1 cellular context compared by ENCODE assay signal in the genomic region with DNA sequence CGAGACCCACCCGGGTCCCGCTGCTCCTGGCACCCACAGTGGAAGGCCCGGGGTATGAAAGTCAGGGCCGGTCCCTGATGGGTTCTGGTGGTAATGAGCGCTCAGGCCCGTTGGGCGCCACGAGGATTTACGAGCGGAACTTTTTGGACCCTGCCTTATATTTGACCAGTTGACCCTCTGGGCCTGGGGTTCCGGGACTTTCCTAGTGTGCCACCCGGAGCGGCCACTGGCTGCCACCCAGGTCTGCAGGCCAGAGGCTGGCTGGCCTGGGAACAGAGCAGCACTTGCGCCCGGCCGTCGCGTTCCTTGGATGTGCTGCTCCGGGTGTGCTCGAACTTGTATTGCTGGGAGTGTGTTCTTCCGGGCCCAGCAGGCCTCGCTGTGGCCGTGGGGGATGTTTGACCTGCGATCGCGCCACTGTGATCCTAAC.
TF ChIP-seq lines count a peak whose summit lies in the region.

No MANE protein-coding gene starts in this region.

TF ChIP-seq in GM12878, 131 proteins besides CTCF, POLR2A, EP300 and RAD21:
- TF ChIP-seq, protein P1, sequence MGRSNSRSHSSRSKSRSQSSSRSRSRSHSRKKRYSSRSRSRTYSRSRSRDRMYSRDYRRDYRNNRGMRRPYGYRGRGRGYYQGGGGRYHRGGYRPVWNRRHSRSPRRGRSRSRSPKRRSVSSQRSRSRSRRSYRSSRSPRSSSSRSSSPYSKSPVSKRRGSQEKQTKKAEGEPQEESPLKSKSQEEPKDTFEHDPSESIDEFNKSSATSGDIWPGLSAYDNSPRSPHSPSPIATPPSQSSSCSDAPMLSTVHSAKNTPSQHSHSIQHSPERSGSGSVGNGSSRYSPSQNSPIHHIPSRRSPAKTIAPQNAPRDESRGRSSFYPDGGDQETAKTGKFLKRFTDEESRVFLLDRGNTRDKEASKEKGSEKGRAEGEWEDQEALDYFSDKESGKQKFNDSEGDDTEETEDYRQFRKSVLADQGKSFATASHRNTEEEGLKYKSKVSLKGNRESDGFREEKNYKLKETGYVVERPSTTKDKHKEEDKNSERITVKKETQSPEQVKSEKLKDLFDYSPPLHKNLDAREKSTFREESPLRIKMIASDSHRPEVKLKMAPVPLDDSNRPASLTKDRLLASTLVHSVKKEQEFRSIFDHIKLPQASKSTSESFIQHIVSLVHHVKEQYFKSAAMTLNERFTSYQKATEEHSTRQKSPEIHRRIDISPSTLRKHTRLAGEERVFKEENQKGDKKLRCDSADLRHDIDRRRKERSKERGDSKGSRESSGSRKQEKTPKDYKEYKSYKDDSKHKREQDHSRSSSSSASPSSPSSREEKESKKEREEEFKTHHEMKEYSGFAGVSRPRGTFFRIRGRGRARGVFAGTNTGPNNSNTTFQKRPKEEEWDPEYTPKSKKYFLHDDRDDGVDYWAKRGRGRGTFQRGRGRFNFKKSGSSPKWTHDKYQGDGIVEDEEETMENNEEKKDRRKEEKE (IDR thresholded peaks at IDR 0.05), result no peak
- TF ChIP-seq KDM1A (IDR thresholded peaks at IDR 0.05; ENCODE audit: borderline replicate concordance), result no peak
- TF ChIP-seq TBL1XR1 (IDR thresholded peaks at IDR 0.05; ENCODE audit: low read depth, low read length), result no peak
